In genomic region chr1:207217778-207218511, GRCh38 we compare ENCODE assay signal across 21 cellular contexts.
DNase-seq lines count a peak whose midpoint lies in the region; ATAC-seq and TF ChIP-seq lines count a peak whose summit lies in the region.
"Had no signal": no experiment of that assay in that cellular context is flagged by ENCODE, and none has a peak within 500 bp of the region (broad histone marks: within the 10 kb centered on the region; RNA-seq: fewer than 3 reads in every experiment).

No MANE protein-coding gene starts in this region.

- ATAC-seq in activated B cell treated with CpG ODN at 0.5 μM for 24 hours (ENCODE audit: low read depth) (no peak), lower lobe of right lung (no peak), HG03378 (IDR thresholded peaks at IDR 0.05; ENCODE audit: unreplicated experiment) (no peak)
- ATAC-seq: naive thymus-derived CD4-positive, alpha-beta T cell had no signal

- H3K36me3 ChIP-seq in lower lobe of right lung (no peaks in the 10 kb centered on the region), Caco-2 (ENCODE audit: control insufficient read depth, insufficient read depth, low read length) (no peaks in the 10 kb centered on the region)

- DNase-seq in NOMO-1 treated with DMSO at 0.1 percent for 48 hours (lab: John Stamatoyannopoulos, UW; ENCODE audit: unreplicated experiment) = peak; percentile 63
- no peak for DNase-seq in NOMO-1 treated with dmso at 0.1 percent for 144 hours (lab: John Stamatoyannopoulos, UW; ENCODE audit: unreplicated experiment)
- DNase-seq in activated B cell treated with CpG ODN at 0.5 μM for 24 hours = no peak
- no peak for DNase-seq in lower lobe of right lung
- DNase-seq in Caco-2 = no peak
- no peak for DNase-seq in GF-D8 (lab: John Stamatoyannopoulos, UW)
- no peak for DNase-seq in activated naive CD8-positive, alpha-beta T cell treated with anti-CD3 and anti-CD28 coated beads for 36 hours
- DNase-seq: 8988T; activated CD4-positive, alpha-beta T cell treated with anti-CD3 and anti-CD28 coated beads for 48 hours; activated CD8-positive, alpha-beta memory T cell treated with anti-CD3 and anti-CD28 coated beads, Interleukin-2, amount 50 U/mL, for 4 hours; activated effector memory CD4-positive, alpha-beta T cell treated with anti-CD3 and anti-CD28 coated beads, Interleukin-2, amount 50 U/mL, for 16 hours; amygdala; DMS 273 treated with DMSO at 0.1 percent for 48 hours; effector CD8-positive, alpha-beta T cell; naive thymus-derived CD4-positive, alpha-beta T cell; NCI-H1105; NCI-H526 treated with DMSO at 0.1 percent for 48 hours; stimulated activated CD4-positive, alpha-beta T cell treated with anti-CD3 and anti-CD28 coated beads, Interleukin-4, amount 100 ng/mL, for 1 hour had no signal

- H3K4me1 Mint-ChIP-seq in activated B cell treated with CpG ODN at 0.5 μM for 24 hours (peaks cover 25% of the 10 kb centered on the region), Caco-2 (ENCODE audit: low read depth, unreplicated experiment) (peaks cover 18% of the 10 kb centered on the region)
- H3K4me1 Mint-ChIP-seq in activated naive CD8-positive, alpha-beta T cell treated with anti-CD3 and anti-CD28 coated beads for 36 hours = peaks cover 14% of the 10 kb centered on the region

- no peaks in the 10 kb centered on the region for H3K27me3 ChIP-seq in lower lobe of right lung (ENCODE audit: low read depth)
- H3K27me3 ChIP-seq in Caco-2 (replicated peaks; ENCODE audit: control insufficient read depth, insufficient read depth, low read length) = no peaks in the 10 kb centered on the region

- peak overlapping the region; percentile 64 for H3K27ac Mint-ChIP-seq in activated B cell treated with CpG ODN at 0.5 μM for 24 hours
- H3K27ac Mint-ChIP-seq in Caco-2 (ENCODE audit: unreplicated experiment) = no peak overlapping the region
- H3K27ac Mint-ChIP-seq in activated naive CD8-positive, alpha-beta T cell treated with anti-CD3 and anti-CD28 coated beads for 36 hours = no peak overlapping the region

- peaks cover 8% of the 10 kb centered on the region for H3K9me3 ChIP-seq in lower lobe of right lung
- peaks cover 6% of the 10 kb centered on the region for H3K9me3 ChIP-seq in Caco-2

- H3K4me3 Mint-ChIP-seq in activated B cell treated with CpG ODN at 0.5 μM for 24 hours = peak overlapping the region; percentile 26
- no peak overlapping the region for H3K4me3 Mint-ChIP-seq in Caco-2 (ENCODE audit: unreplicated experiment)
- H3K4me3 Mint-ChIP-seq in activated naive CD8-positive, alpha-beta T cell treated with anti-CD3 and anti-CD28 coated beads for 36 hours = no peak overlapping the region
- H3K4me3 Mint-ChIP-seq: naive thymus-derived CD4-positive, alpha-beta T cell had no signal

- H3K4me1 ChIP-seq in lower lobe of right lung (peaks cover 17% of the 10 kb centered on the region), Caco-2 (peaks cover 5% of the 10 kb centered on the region; the same call in 1 of the 2 replicates)

- peaks cover 11% of the 10 kb centered on the region for H3K9me3 Mint-ChIP-seq in activated B cell treated with CpG ODN at 0.5 μM for 24 hours
- peaks cover 10% of the 10 kb centered on the region for H3K9me3 Mint-ChIP-seq in Caco-2 (ENCODE audit: unreplicated experiment)
- H3K9me3 Mint-ChIP-seq in activated naive CD8-positive, alpha-beta T cell treated with anti-CD3 and anti-CD28 coated beads for 36 hours = peaks cover 9% of the 10 kb centered on the region

- CTCF ChIA-PET in activated B cell treated with CpG ODN at 0.5 μM for 24 hours (lab: Charles Lee) = no interaction called here
- CTCF ChIA-PET in Caco-2 (lab: Charles Lee) = no interaction called here

- TF ChIP-seq CTCF in activated B cell treated with CpG ODN at 0.5 μM for 24 hours (IDR thresholded peaks at IDR 0.05) (no peak), lower lobe of right lung (IDR thresholded peaks at IDR 0.05) (no peak), Caco-2 (IDR thresholded peaks at IDR 0.05; ENCODE audit: insufficient read depth in 1 of 2, low read depth in 1 of 2, low read length in 1 of 2, severe bottlenecking in 1 of 2, unreplicated experiment in 1 of 2) (no peak)

- intact Hi-C loops in activated B cell treated with CpG ODN at 0.5 μM for 24 hours (cut with micrococcal nuclease) (loop anchor here (5.0 to 10.0 kb wide), 2 partner anchors 47 to 104 kb away; partner anchors contain the start of gene CD55), lower lobe of right lung (cut with DNase I) (no loop called here), Caco-2 (cut with micrococcal nuclease; ENCODE audit: unreplicated experiment) (no loop called here)

- BruUV-seq in Caco-2 (replicated peaks; lab: Mats Ljungman, UMichigan) = no TSS peak

- peak overlapping the region; percentile 13 for H3K4me3 ChIP-seq in lower lobe of right lung
- H3K4me3 ChIP-seq in Caco-2 (ENCODE audit: low read depth, low read length) = no peak overlapping the region

- H3K36me3 Mint-ChIP-seq in activated B cell treated with CpG ODN at 0.5 μM for 24 hours (ENCODE audit: low read depth) (peaks cover 3% of the 10 kb centered on the region), Caco-2 (ENCODE audit: insufficient read depth, unreplicated experiment) (no peaks in the 10 kb centered on the region)
- no peaks in the 10 kb centered on the region for H3K36me3 Mint-ChIP-seq in activated naive CD8-positive, alpha-beta T cell treated with anti-CD3 and anti-CD28 coated beads for 36 hours

- POLR2A ChIA-PET in activated B cell treated with CpG ODN at 0.5 μM for 24 hours (lab: Charles Lee) (interaction anchor here (0.5 kb wide), 1 partner anchor 177 kb away, joined by 3 read pairs; no protein-coding TSS in a partner anchor), Caco-2 (lab: Charles Lee) (no interaction called here)

- H3K27me3 Mint-ChIP-seq in activated B cell treated with CpG ODN at 0.5 μM for 24 hours = no peaks in the 10 kb centered on the region
- H3K27me3 Mint-ChIP-seq in Caco-2 (ENCODE audit: insufficient read depth, unreplicated experiment) = no peaks in the 10 kb centered on the region
- no peaks in the 10 kb centered on the region for H3K27me3 Mint-ChIP-seq in activated naive CD8-positive, alpha-beta T cell treated with anti-CD3 and anti-CD28 coated beads for 36 hours
- H3K27me3 Mint-ChIP-seq: IgD-negative memory B cell; naive thymus-derived CD4-positive, alpha-beta T cell had no signal

- H3K27ac ChIP-seq in lower lobe of right lung = peak overlapping the region; percentile 63
- H3K27ac ChIP-seq: HL-60 had no signal
